In the genomic region with DNA sequence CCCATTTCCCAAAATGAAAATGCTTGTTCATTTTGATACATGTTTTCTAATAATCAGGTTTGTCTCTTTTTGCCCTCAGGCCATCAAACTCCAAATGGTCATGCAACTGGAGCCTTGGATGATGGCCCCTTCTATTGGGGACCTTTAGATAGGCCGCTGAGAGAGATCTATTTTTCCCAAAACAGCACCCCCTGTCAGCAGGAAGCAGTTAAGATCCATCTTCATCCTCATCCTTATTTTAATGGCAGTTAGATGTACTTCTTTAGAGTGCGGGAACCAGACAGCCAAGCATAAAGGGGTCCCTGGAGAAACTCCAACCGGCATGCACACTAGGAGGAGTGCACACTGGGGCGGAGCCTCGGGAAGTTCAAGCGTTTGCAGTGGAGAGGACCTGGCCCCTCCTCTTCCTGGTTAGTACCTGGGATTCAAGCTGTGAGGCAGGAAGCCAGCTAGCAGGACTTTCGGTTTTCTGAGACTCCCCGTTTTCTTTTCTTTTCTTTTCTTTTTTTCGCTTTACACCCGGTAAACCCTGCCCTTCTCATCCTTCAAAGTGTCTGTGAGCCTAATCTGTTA, we compare ENCODE assay signal across 14 cellular contexts. TPM values are rescaled to one million over a fixed set of nuclear protein-coding genes. Genes with fewer than 3 reads are reported as not detected.
DNase-seq lines count a peak whose midpoint lies in the region; ATAC-seq and TF ChIP-seq lines count a peak whose summit lies in the region.
"Had no signal": no experiment of that assay in that cellular context is flagged by ENCODE, and none has a peak within 500 bp of the region (broad histone marks: within the 10 kb centered on the region; RNA-seq: fewer than 3 reads in every experiment).

No MANE protein-coding gene starts in this region.

- no peak overlapping the region for H3K27ac Mint-ChIP-seq in HFFc6
- no peak overlapping the region for H3K27ac Mint-ChIP-seq in stimulated activated memory B cell treated with anti-CD40 and anti-IgM and Interleukin-4, amounts not matched to agents 10 μg/mL and 1 μg/mL and 100 μg/mL, for 72 hours
- H3K27ac Mint-ChIP-seq: activated CD4-positive, alpha-beta T cell treated with anti-CD3 and anti-CD28 coated beads, Interleukin-2, amount 10 ng/mL, durations not matched to agents 7 days and 5 days; activated naive CD4-positive, alpha-beta T cell treated with anti-CD3 and anti-CD28 coated beads, Interleukin-2, amount 50 U/mL, for 24 hours had no signal

- H3K4me1 Mint-ChIP-seq in HFFc6 (ENCODE audit: low read depth) = peaks cover 15% of the 10 kb centered on the region; the same call in 1 of the 2 replicates
- no peaks in the 10 kb centered on the region for H3K4me1 Mint-ChIP-seq in stimulated activated memory B cell treated with anti-CD40 and anti-IgM and Interleukin-4, amounts not matched to agents 10 μg/mL and 1 μg/mL and 100 μg/mL, for 72 hours
- H3K4me1 Mint-ChIP-seq: activated CD4-positive, alpha-beta T cell treated with anti-CD3 and anti-CD28 coated beads, Interleukin-2, amount 10 ng/mL, durations not matched to agents 7 days and 5 days; activated naive CD4-positive, alpha-beta T cell treated with anti-CD3 and anti-CD28 coated beads, Interleukin-2, amount 50 U/mL, for 24 hours had no signal

- no peaks in the 10 kb centered on the region for H3K36me3 Mint-ChIP-seq in HFFc6 (ENCODE audit: low read depth)
- H3K36me3 Mint-ChIP-seq in stimulated activated memory B cell treated with anti-CD40 and anti-IgM and Interleukin-4, amounts not matched to agents 10 μg/mL and 1 μg/mL and 100 μg/mL, for 72 hours = no peaks in the 10 kb centered on the region
- H3K36me3 Mint-ChIP-seq: activated naive CD4-positive, alpha-beta T cell treated with anti-CD3 and anti-CD28 coated beads, Interleukin-2, amount 50 U/mL, for 24 hours had no signal

- H3K27me3 ChIP-seq in BE2C = no peaks in the 10 kb centered on the region
- H3K27me3 ChIP-seq: upper lobe of left lung had no signal

- no peak overlapping the region for H3K4me3 ChIP-seq in BE2C (ENCODE audit: low read depth, low read length)
- H3K4me3 ChIP-seq: upper lobe of left lung had no signal

- TF ChIP-seq CTCF in BE2C (IDR thresholded peaks at IDR 0.05; ENCODE audit: low read depth, low read length) = peak; percentile 41
- TF ChIP-seq CTCF in HFFc6 (IDR thresholded peaks at IDR 0.05) = peak; percentile 54

- no peak overlapping the region for H3K4me3 Mint-ChIP-seq in HFFc6
- H3K4me3 Mint-ChIP-seq in stimulated activated memory B cell treated with anti-CD40 and anti-IgM and Interleukin-4, amounts not matched to agents 10 μg/mL and 1 μg/mL and 100 μg/mL, for 72 hours = no peak overlapping the region
- H3K4me3 Mint-ChIP-seq: activated CD4-positive, alpha-beta T cell treated with anti-CD3 and anti-CD28 coated beads, Interleukin-2, amount 10 ng/mL, durations not matched to agents 7 days and 5 days; activated naive CD4-positive, alpha-beta T cell treated with anti-CD3 and anti-CD28 coated beads, Interleukin-2, amount 50 U/mL, for 24 hours had no signal

- H3K27me3 Mint-ChIP-seq in HFFc6 (ENCODE audit: insufficient read depth) = peaks cover 2% of the 10 kb centered on the region; the same call in 1 of the 2 replicates
- no peaks in the 10 kb centered on the region for H3K27me3 Mint-ChIP-seq in stimulated activated memory B cell treated with anti-CD40 and anti-IgM and Interleukin-4, amounts not matched to agents 10 μg/mL and 1 μg/mL and 100 μg/mL, for 72 hours
- H3K27me3 Mint-ChIP-seq: activated naive CD4-positive, alpha-beta T cell treated with anti-CD3 and anti-CD28 coated beads, Interleukin-2, amount 50 U/mL, for 24 hours had no signal

- peaks cover 4% of the 10 kb centered on the region for H3K4me1 ChIP-seq in BE2C
- H3K4me1 ChIP-seq: upper lobe of left lung had no signal

- H3K9me3 ChIP-seq in BE2C = no peaks in the 10 kb centered on the region
- H3K9me3 ChIP-seq: upper lobe of left lung had no signal

- DNase-seq in BE2C = peak; percentile 30
- no peak for DNase-seq in HFFc6
- DNase-seq in SK-MEL-5 (ENCODE audit: low read depth, low spot score) = peak; percentile 32
- DNase-seq in left lobe of liver (ENCODE audit: low spot score) = no peak
- DNase-seq: activated CD4-positive, alpha-beta T cell treated with anti-CD3 and anti-CD28 coated beads, Interleukin-2, amount 10 ng/mL, durations not matched to agents 7 days and 5 days; Calu3; mesenchymal stem cell; NCI-H2081 treated with DMSO at 0.1 percent for 48 hours had no signal

- no peaks in the 10 kb centered on the region for H3K9me3 Mint-ChIP-seq in HFFc6
- H3K9me3 Mint-ChIP-seq in stimulated activated memory B cell treated with anti-CD40 and anti-IgM and Interleukin-4, amounts not matched to agents 10 μg/mL and 1 μg/mL and 100 μg/mL, for 72 hours = no peaks in the 10 kb centered on the region
- H3K9me3 Mint-ChIP-seq: activated CD4-positive, alpha-beta T cell treated with anti-CD3 and anti-CD28 coated beads, Interleukin-2, amount 10 ng/mL, durations not matched to agents 7 days and 5 days; activated naive CD4-positive, alpha-beta T cell treated with anti-CD3 and anti-CD28 coated beads, Interleukin-2, amount 50 U/mL, for 24 hours had no signal

- in situ Hi-C loops in SK-MEL-5 (cut with HindIII; ENCODE audit: low pct_unique_long_range_greater_than_20kb, low sequenced_read_pairs) = no loop called here

- H3K36me3 ChIP-seq in BE2C = no peaks in the 10 kb centered on the region
- H3K36me3 ChIP-seq: upper lobe of left lung had no signal

- peak; percentile 79 for ATAC-seq in left lobe of liver
- no peak for ATAC-seq in HG03095 (IDR thresholded peaks at IDR 0.05; ENCODE audit: unreplicated experiment)
- no peak for ATAC-seq in GM21529 (IDR thresholded peaks at IDR 0.05; ENCODE audit: unreplicated experiment)
- ATAC-seq in GM21717 (IDR thresholded peaks at IDR 0.05; ENCODE audit: unreplicated experiment) = no peak
- ATAC-seq in stimulated activated memory B cell treated with anti-CD40 and anti-IgM and Interleukin-4, amounts not matched to agents 10 μg/mL and 1 μg/mL and 100 μg/mL, for 72 hours = no peak

RNA-seq across cellular contexts. Expression of gene STRIT1, which starts 31.9 kb away (rescaled TPM):
- polyA plus RNA-seq in BE2C (2012; ENCODE audit: insufficient read depth, insufficient read length, low read depth) = not detected
- not detected for total RNA-seq in HFFc6 (2021; fragmentation: NEBNext Ultra II Directional; extraction: Animal tissue kit (Norgen Biotek cat#: 25700))
- total RNA-seq in SK-MEL-5 (2014; rRNA removed; shearing (Covaris generic)) = not detected in 2 replicates
- polyA plus RNA-seq in SK-MEL-5 (2015; cell fraction: cytosol; rRNA removed) = 0.11 TPM in 1 of 2 replicates, not detected in the other
- polyA plus RNA-seq in SK-MEL-5 (2015; cell fraction: nucleus; rRNA removed) = 0.25 TPM in 1 of 2 replicates, not detected in the other
- not detected for total RNA-seq in left lobe of liver
- total RNA-seq: activated CD4-positive, alpha-beta T cell treated with anti-CD3 and anti-CD28 coated beads, Interleukin-2, amount 10 ng/mL, durations not matched to agents 7 days and 5 days; Calu3 had no signal

Comparison
In these comparisons a context has a peak if more than half of its experiments do, and no peak if none do; other contexts are left out.
1. DNase-seq: peak in BE2C (single experiment) and SK-MEL-5 (single experiment); none in HFFc6 (single experiment) and left lobe of liver (single experiment).